8 cellular contexts compared by ENCODE assay signal in the genomic region with DNA sequence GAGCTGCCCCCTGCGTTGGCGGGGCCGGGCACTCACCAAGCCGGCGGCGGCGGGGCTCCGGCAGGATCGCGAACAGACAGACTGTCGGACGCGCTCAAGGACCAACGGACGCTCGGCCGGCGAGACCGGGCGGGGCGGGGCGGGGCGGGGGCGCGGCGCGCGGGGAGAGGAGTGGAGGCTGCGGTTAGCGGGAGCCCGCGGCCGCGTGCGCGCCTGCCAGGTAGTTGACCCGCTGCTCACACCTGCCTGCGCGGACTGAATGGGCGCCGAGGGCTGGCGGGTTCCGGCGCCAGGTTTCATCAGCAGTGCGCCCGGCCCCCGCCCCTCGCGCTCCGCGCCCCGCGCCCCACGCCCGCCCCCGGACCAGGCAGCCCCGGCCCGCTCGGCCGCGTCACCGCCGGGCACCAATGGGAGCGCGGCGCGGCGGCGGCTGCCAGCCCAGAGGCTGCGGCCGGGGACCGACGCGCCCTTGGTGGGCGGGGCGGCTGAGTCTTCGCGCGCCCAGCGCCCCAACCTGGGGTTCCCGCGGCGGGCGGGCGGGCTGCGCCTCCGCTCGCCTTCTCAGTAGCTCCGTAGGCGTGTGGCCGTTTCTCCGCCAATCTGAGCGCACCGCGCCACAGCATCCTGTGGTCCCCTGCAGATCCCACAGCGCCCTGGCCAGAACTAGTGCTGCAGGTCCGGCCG. TPM values are rescaled to one million over a fixed set of nuclear protein-coding genes. Genes with fewer than 3 reads are reported as not detected.
DNase-seq lines count a peak whose midpoint lies in the region; TF ChIP-seq lines count a peak whose summit lies in the region.

TSS of gene SLC7A1 (minus strand) at position 309 of the 684 bp plus-strand sequence. CDS start 59,500 bp downstream, outside the sequence.

- H3K79me2 ChIP-seq in neural progenitor cell (ENCODE audit: low read depth), result peaks cover 47% of the 10 kb centered on the region

- H3K9me3 ChIP-seq in ES-I3 (ENCODE audit: control insufficient read depth, insufficient read depth, low read length) (no peaks in the 10 kb centered on the region), SJCRH30 (replicated peaks) (no peaks in the 10 kb centered on the region), neural progenitor cell (ENCODE audit: low read depth) (no peaks in the 10 kb centered on the region)

- peaks cover 2% of the 10 kb centered on the region for H3K36me3 Mint-ChIP-seq in neural progenitor cell

- H3K27me3 ChIP-seq in SJCRH30, result no peaks in the 10 kb centered on the region
- peaks cover 21% of the 10 kb centered on the region for H3K27me3 ChIP-seq in neural progenitor cell

- peak within 1 kb of the TSS; percentile 98 for H2AFZ ChIP-seq in neural progenitor cell (replicated peaks)

- peak within 1 kb of the TSS; percentile 92 for H3K4me2 ChIP-seq in neural progenitor cell

- peaks cover 2% of the 10 kb centered on the region for H3K27me3 Mint-ChIP-seq in neural progenitor cell (ENCODE audit: insufficient read depth, low read depth)

- H3K27ac ChIP-seq in SJCRH30 (peak within 1 kb of the TSS; percentile 91), neural progenitor cell (no peak within 1 kb of the TSS)

- TF ChIP-seq CTCF in LNCaP clone FGC (IDR thresholded peaks at IDR 0.05; ENCODE audit: control insufficient read depth, extremely low read depth, insufficient read depth), result no peak
- no peak for TF ChIP-seq CTCF in neural progenitor cell (IDR thresholded peaks at IDR 0.05)

- peaks cover 27% of the 10 kb centered on the region for H4K20me1 ChIP-seq in neural progenitor cell (ENCODE audit: low read depth)

- H3K9me3 Mint-ChIP-seq in neural progenitor cell, result no peaks in the 10 kb centered on the region

- peak; percentile 70 for DNase-seq in H4 (ENCODE audit: low spot score)
- DNase-seq in LNCaP clone FGC (ENCODE audit: low read depth), result peak; percentile 34
- peak; percentile 87 to 93 for DNase-seq in SJCRH30
- DNase-seq in activated gamma-delta T cell treated with Interleukin-2 at 50 U/mL for 16 hours, result peak; percentile 73
- peak; percentile 61 for DNase-seq in foreskin melanocyte
- peak; percentile 96 for DNase-seq in neural progenitor cell (ENCODE audit: low spot score)
- DNase-seq in stromal cell of bone marrow (ENCODE audit: low read depth), result peak; percentile 73

- H3K9ac ChIP-seq in ES-I3 (ENCODE audit: low read depth, low read length), result peak within 1 kb of the TSS; percentile 74
- peak within 1 kb of the TSS; percentile 41 for H3K9ac ChIP-seq in neural progenitor cell

- H3K27ac Mint-ChIP-seq in neural progenitor cell, result peak within 1 kb of the TSS; percentile 70

- H3K4me1 ChIP-seq in ES-I3 (ENCODE audit: insufficient read depth, low read length) (peaks cover 14% of the 10 kb centered on the region), SJCRH30 (peaks cover 31% of the 10 kb centered on the region), neural progenitor cell (no peaks in the 10 kb centered on the region)

- H3K4me1 Mint-ChIP-seq in neural progenitor cell, result peaks cover 37% of the 10 kb centered on the region

- H3K4me3 Mint-ChIP-seq in neural progenitor cell, result peak within 1 kb of the TSS; percentile 92

- H3F3A ChIP-seq in neural progenitor cell (ENCODE audit: low read depth), result peaks cover 9% of the 10 kb centered on the region

- H3K4me3 ChIP-seq in LNCaP clone FGC (ENCODE audit: low read depth, low read length), result peak within 1 kb of the TSS; percentile 68
- H3K4me3 ChIP-seq in SJCRH30, result peak within 1 kb of the TSS; percentile 100
- peak within 1 kb of the TSS; percentile 95 for H3K4me3 ChIP-seq in neural progenitor cell

- H3K36me3 ChIP-seq in ES-I3 (ENCODE audit: insufficient read depth, low read length) (no peaks in the 10 kb centered on the region; the same call in 1 of the 2 replicates), SJCRH30 (no peaks in the 10 kb centered on the region; the same call in 1 of the 2 replicates), neural progenitor cell (no peaks in the 10 kb centered on the region)

RNA-seq across cellular contexts. Expression of gene SLC7A1, which starts in this region (rescaled TPM):
- total RNA-seq in H4 (2014; rRNA removed; shearing (Covaris generic)), result 8.6 and 13.4 TPM in 2 replicates
- total RNA-seq in SJCRH30 (2014; rRNA removed; shearing (Covaris generic)), result 30.3 and 32.6 TPM in 2 replicates
- 12.4 and 16.2 TPM in 2 replicates for total RNA-seq in neural progenitor cell (ENCODE audit: low replicate concordance)

Comparison
In these comparisons a context has a peak if more than half of its experiments do, and no peak if none do; other contexts are left out.
1. DNase-seq: peak in every context shown above with its lines; median percentile 96 in neural progenitor cell; 90 in SJCRH30; 73 in activated gamma-delta T cell treated with Interleukin-2 at 50 U/mL for 16 hours; 73 in stromal cell of bone marrow; 70 in H4; 61 in foreskin melanocyte; 34 in LNCaP clone FGC.